Comparison of ENCODE assay signal across 23 cellular contexts in the genomic region with DNA sequence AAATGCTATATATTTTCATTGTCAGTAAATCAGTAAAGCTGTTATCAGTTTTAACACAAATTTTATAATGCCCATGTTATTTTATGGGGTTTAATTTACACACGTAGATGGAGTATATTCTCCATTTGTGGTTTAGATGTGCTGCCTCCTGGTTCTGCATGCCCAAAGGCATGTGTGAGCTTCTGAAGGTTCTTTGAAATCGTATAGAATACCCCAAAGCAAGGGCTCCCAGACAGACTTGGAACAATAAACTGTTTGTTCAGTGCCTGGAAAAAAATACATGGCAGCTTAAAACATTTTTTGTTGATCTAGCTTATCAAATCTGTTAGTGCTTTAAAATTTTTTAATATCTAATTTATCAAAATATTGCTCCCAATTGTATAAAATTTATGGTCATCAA.
"Had no signal": no experiment of that assay in that cellular context is flagged by ENCODE, and none has a peak within 500 bp of the region (broad histone marks: within the 10 kb centered on the region; RNA-seq: fewer than 3 reads in every experiment).

No MANE protein-coding gene starts in this region.

- DNase-seq: dermis blood vessel endothelial cell; dorsolateral prefrontal cortex; effector CD4-positive, alpha-beta T cell; effector memory CD4-positive, alpha-beta T cell; foreskin keratinocyte; gastrocnemius medialis; glutamatergic neuron; head of caudate nucleus; heart right ventricle; hippocampal formation; left cardiac atrium; left lung; left ventricle myocardium superior; lower lobe of right lung; mesenchymal stem cell; mucosa of descending colon; naive B cell had no signal

- FAIRE-seq: colon, endothelial cell of umbilical vein, islet of Langerhans, keratinocyte had no signal

- H3K27ac ChIP-seq: coronary artery, dorsolateral prefrontal cortex, esophagus muscularis mucosa, foreskin keratinocyte, gastrocnemius medialis, heart right ventricle, left lung, lower lobe of right lung had no signal
